In the genomic region with DNA sequence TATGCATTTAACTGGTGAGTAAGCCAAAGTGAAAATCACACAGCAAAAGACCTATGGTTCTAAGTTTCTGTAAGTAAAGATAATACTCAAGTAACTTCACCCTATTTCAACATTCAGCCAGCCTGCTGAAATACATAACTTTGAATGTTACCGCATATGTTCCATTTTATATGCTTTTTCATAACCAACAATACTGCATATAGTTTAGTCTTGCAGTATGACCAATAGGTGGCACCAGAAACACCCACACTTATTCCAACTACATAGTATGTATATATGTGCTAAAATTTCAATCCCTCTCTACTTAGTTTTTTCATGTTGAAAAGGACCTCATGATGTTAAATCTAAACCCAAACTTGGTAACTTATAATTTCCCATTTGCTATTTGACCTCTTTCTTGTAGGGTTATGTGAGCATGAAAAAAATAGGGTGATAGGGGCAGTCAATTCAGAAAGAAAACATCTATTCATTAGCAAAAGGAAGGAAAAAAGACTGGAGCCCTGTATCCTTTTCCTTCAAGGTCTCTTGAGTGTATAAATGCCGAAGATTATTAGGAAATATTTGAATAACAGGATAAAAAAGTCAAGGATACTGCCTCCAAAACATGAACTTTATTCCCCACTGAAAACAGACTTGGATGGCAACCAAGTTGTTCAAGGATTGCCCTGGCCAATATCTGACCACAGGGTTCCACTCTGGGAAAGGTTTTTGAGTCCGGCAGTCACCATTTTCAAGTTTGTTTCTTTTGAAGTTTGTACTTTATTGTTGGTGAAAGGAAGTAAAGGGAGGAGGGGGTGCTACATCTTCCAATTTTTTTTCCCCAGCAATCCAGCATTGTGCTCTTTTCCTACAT, we compare ENCODE assay signal across 8 cellular contexts. TPM values are rescaled to one million over a fixed set of nuclear protein-coding genes. Genes with fewer than 3 reads are reported as not detected.
DNase-seq lines count a peak whose midpoint lies in the region; ATAC-seq and TF ChIP-seq lines count a peak whose summit lies in the region.

No MANE protein-coding gene starts in this region.

- TF ChIP-seq CTCF in HEK293 (tag by site-specific recombination; IDR thresholded peaks at IDR 0.05), result no peak
- TF ChIP-seq CTCF in dorsolateral prefrontal cortex (IDR thresholded peaks at IDR 0.05 in 54 of 56, conservative IDR thresholded peaks at IDR 0.05 in 2 of 56; ENCODE audit: low read depth in 1 of 56, partially characterized antibody in 56 of 56), result peak in 54 of 56 donors; percentile 25 to 64 (median 46)
- peak; percentile 65 for TF ChIP-seq CTCF in neural progenitor cell (IDR thresholded peaks at IDR 0.05)

- DNase-seq in NCI-H2171 treated with DMSO at 0.1 percent for 48 hours (lab: John Stamatoyannopoulos, UW), result peak; percentile 2
- no peak for DNase-seq in NCI-H2171 (lab: John Stamatoyannopoulos, UW)
- peak; percentile 19 for DNase-seq in NCI-H526 treated with DMSO at 0.1 percent for 48 hours (lab: John Stamatoyannopoulos, UW)
- DNase-seq in dorsolateral prefrontal cortex, result no peak
- peak; percentile 12 for DNase-seq in neural progenitor cell (ENCODE audit: low spot score)
- no peak for DNase-seq in NCI-H748 treated with DMSO at 0.1 percent for 48 hours (lab: John Stamatoyannopoulos, UW)

- H2AFZ ChIP-seq in neural progenitor cell (replicated peaks), result no peak overlapping the region

- H3K27ac ChIP-seq in HEK293 (ENCODE audit: extremely low read depth, low read depth, low read length) (no peak overlapping the region), dorsolateral prefrontal cortex (peak overlapping the region in 1 of 59 donors; percentile 15), neural progenitor cell (no peak overlapping the region)

- no peak for ATAC-seq in GM21737 (IDR thresholded peaks at IDR 0.05; ENCODE audit: unreplicated experiment)

- H3K9me3 Mint-ChIP-seq in neural progenitor cell, result peaks cover 3% of the 10 kb centered on the region

- H3K9me3 ChIP-seq in HEK293 (ENCODE audit: control insufficient read depth, insufficient read depth, low read depth, low read length) (no peaks in the 10 kb centered on the region), neural progenitor cell (ENCODE audit: low read depth) (no peaks in the 10 kb centered on the region)

- no peak overlapping the region for H3K27ac Mint-ChIP-seq in neural progenitor cell

- H3K4me1 Mint-ChIP-seq in neural progenitor cell, result peaks cover 3% of the 10 kb centered on the region

- POLR2A ChIA-PET in HEK293 (lab: Yijun Ruan, JAX), result no interaction called here

- intact Hi-C loops in dorsolateral prefrontal cortex (cut with DNase I), result no loop called here

- no peaks in the 10 kb centered on the region for H3K36me3 Mint-ChIP-seq in neural progenitor cell

- H3K79me2 ChIP-seq in neural progenitor cell (ENCODE audit: low read depth), result no peaks in the 10 kb centered on the region

- H4K20me1 ChIP-seq in neural progenitor cell (ENCODE audit: low read depth), result no peaks in the 10 kb centered on the region

- CTCF ChIA-PET in HEK293 (lab: Yijun Ruan, JAX), result interaction anchor here (1.1 kb wide), 1 partner anchor 9 kb away, joined by 3 read pairs; no protein-coding TSS in a partner anchor

- H3K4me3 Mint-ChIP-seq in neural progenitor cell, result no peak overlapping the region

- H3K27me3 Mint-ChIP-seq in neural progenitor cell (ENCODE audit: insufficient read depth, low read depth), result peaks cover 4% of the 10 kb centered on the region

- H3K36me3 ChIP-seq in HEK293 (ENCODE audit: control insufficient read depth in 2 of 2, insufficient read depth in 1 of 2, low read length in 2 of 2), result no peaks in the 10 kb centered on the region
- no peaks in the 10 kb centered on the region for H3K36me3 ChIP-seq in neural progenitor cell

- no peak overlapping the region for H3K4me2 ChIP-seq in neural progenitor cell

- H3K4me3 ChIP-seq in HEK293 (ENCODE audit: low read depth, low read length) (no peak overlapping the region), dorsolateral prefrontal cortex (no peak overlapping the region), neural progenitor cell (no peak overlapping the region)

- no peaks in the 10 kb centered on the region for H3K4me1 ChIP-seq in HEK293 (ENCODE audit: control insufficient read depth, insufficient read depth, low read length)
- no peaks in the 10 kb centered on the region for H3K4me1 ChIP-seq in neural progenitor cell

- no peak overlapping the region for H3K9ac ChIP-seq in neural progenitor cell

- H3F3A ChIP-seq in neural progenitor cell (ENCODE audit: low read depth), result no peaks in the 10 kb centered on the region

- H3K27me3 ChIP-seq in dorsolateral prefrontal cortex (no peaks in the 10 kb centered on the region), neural progenitor cell (no peaks in the 10 kb centered on the region)

TF ChIP-seq in HEK293, 187 proteins besides CTCF, POLR2A, EP300 and RAD21:
- TF ChIP-seq ZNF792 (tag by site-specific recombination; IDR thresholded peaks at IDR 0.05) (no peak), ZNF654 (tag by site-specific recombination; IDR thresholded peaks at IDR 0.05; ENCODE audit: low read depth) (peak; percentile 52), ZNF843 (tag by site-specific recombination; IDR thresholded peaks at IDR 0.05) (no peak)

RNA-seq across cellular contexts. Expression of a gene that starts 23.8 kb away (rescaled TPM):
- total RNA-seq in dorsolateral prefrontal cortex (10 to 100 TPM in 76 of 120 experiments, 1 to 10 TPM in 44; 5.3 to 20.4 (median 11.1) TPM), neural progenitor cell (ENCODE audit: low replicate concordance) (5.8 TPM in 2 replicates)

RNA-seq across cellular contexts. Expression of a gene that starts 58.8 kb away (rescaled TPM):
- 10 to 100 TPM; 23.6 to 75.3 (median 39.3) TPM for total RNA-seq in dorsolateral prefrontal cortex
- 35.2 and 46.4 TPM in 2 replicates for total RNA-seq in neural progenitor cell (ENCODE audit: low replicate concordance)

Comparison
In these comparisons a context has a peak if more than half of its experiments do, and no peak if none do; other contexts are left out.
1. DNase-seq: peak in NCI-H2171 treated with DMSO at 0.1 percent for 48 hours (single experiment), NCI-H526 treated with DMSO at 0.1 percent for 48 hours (single experiment) and neural progenitor cell (single experiment); none in NCI-H2171 (single experiment), dorsolateral prefrontal cortex (0 of 10) and NCI-H748 treated with DMSO at 0.1 percent for 48 hours (single experiment).